27 cellular contexts compared by ENCODE assay signal in genomic region chr17:35891273-35891672, GRCh38. TPM values are rescaled to one million over a fixed set of nuclear protein-coding genes. Genes with fewer than 3 reads are reported as not detected.
A peak's percentile ranks its signal among the peaks of the same experiment; 100 is the strongest.
DNase-seq lines count a peak whose midpoint lies in the region; ATAC-seq and TF ChIP-seq lines count a peak whose summit lies in the region.
"Had no signal": no experiment of that assay in that cellular context is flagged by ENCODE, and none has a peak within 500 bp of the region (broad histone marks: within the 10 kb centered on the region; RNA-seq: fewer than 3 reads in every experiment).

No MANE protein-coding gene starts in this region.

- H3K27me3 Mint-ChIP-seq in activated CD4-positive, alpha-beta T cell treated with anti-CD3 and anti-CD28 coated beads, Interleukin-2, amount 10 ng/mL, durations not matched to agents 24 days and 14 days = no peaks in the 10 kb centered on the region
- H3K27me3 Mint-ChIP-seq in activated naive CD8-positive, alpha-beta T cell treated with anti-CD3 and anti-CD28 coated beads, Interleukin-2, amount 50 U/mL, for 24 hours = no peaks in the 10 kb centered on the region
- H3K27me3 Mint-ChIP-seq in CD14-positive monocyte (ENCODE audit: low read depth in 3 of 3) = peaks cover 0 to 9% (median 5%) of the 10 kb centered on the region in 3 donors

- peaks cover 15% of the 10 kb centered on the region for H3K4me1 ChIP-seq in DND-41 (ENCODE audit: insufficient read depth, low read length)
- H3K4me1 ChIP-seq in spleen = peaks cover 0 to 62% (median 28%) of the 10 kb centered on the region in 6 donors
- H3K4me1 ChIP-seq: colonic mucosa, gastrocnemius medialis had no signal

- no peak for TF ChIP-seq POLR2A in spleen (IDR thresholded peaks at IDR 0.05)

- H3K79me2 ChIP-seq in DND-41 (ENCODE audit: insufficient read depth, low read length) = no peaks in the 10 kb centered on the region

- no peak for TF ChIP-seq CTCF in DND-41 (IDR thresholded peaks at IDR 0.05; ENCODE audit: borderline replicate concordance, extremely low read depth, low read length, poor library complexity, severe bottlenecking)
- TF ChIP-seq CTCF in spleen (IDR thresholded peaks at IDR 0.05 in 8 of 11, conservative IDR thresholded peaks at IDR 0.05 in 3 of 11) = no peak
- TF ChIP-seq CTCF in CD14-positive monocyte (IDR thresholded peaks at IDR 0.05) = no peak
- no peak for TF ChIP-seq CTCF in RWPE1 (conservative IDR thresholded peaks at IDR 0.05; ENCODE audit: low read depth)

- no peak overlapping the region for H3K9ac ChIP-seq in DND-41 (ENCODE audit: low read depth, low read length)

- no peaks in the 10 kb centered on the region for H3K36me3 ChIP-seq in DND-41 (ENCODE audit: insufficient read depth, low read length)
- no peaks in the 10 kb centered on the region for H3K36me3 ChIP-seq in spleen
- H3K36me3 ChIP-seq: colonic mucosa, esophagus squamous epithelium, gastrocnemius medialis had no signal

- H3K9me3 ChIP-seq in DND-41 (ENCODE audit: insufficient read depth, low read length, severe bottlenecking) (no peaks in the 10 kb centered on the region), spleen (no peaks in the 10 kb centered on the region)
- H3K9me3 ChIP-seq: A549, colonic mucosa, esophagus squamous epithelium, gastrocnemius medialis had no signal

- H3K4me1 Mint-ChIP-seq in activated CD4-positive, alpha-beta T cell treated with anti-CD3 and anti-CD28 coated beads, Interleukin-2, amount 10 ng/mL, durations not matched to agents 24 days and 14 days = peaks cover 59% of the 10 kb centered on the region
- H3K4me1 Mint-ChIP-seq in activated naive CD8-positive, alpha-beta T cell treated with anti-CD3 and anti-CD28 coated beads, Interleukin-2, amount 50 U/mL, for 24 hours = peaks cover 66% of the 10 kb centered on the region
- H3K4me1 Mint-ChIP-seq in CD14-positive monocyte = peaks cover 39% of the 10 kb centered on the region

- H3K36me3 Mint-ChIP-seq in activated CD4-positive, alpha-beta T cell treated with anti-CD3 and anti-CD28 coated beads, Interleukin-2, amount 10 ng/mL, durations not matched to agents 24 days and 14 days (ENCODE audit: low read depth) = peaks cover 3% of the 10 kb centered on the region
- no peaks in the 10 kb centered on the region for H3K36me3 Mint-ChIP-seq in activated naive CD8-positive, alpha-beta T cell treated with anti-CD3 and anti-CD28 coated beads, Interleukin-2, amount 50 U/mL, for 24 hours (ENCODE audit: low read depth)
- H3K36me3 Mint-ChIP-seq in CD14-positive monocyte = no peaks in the 10 kb centered on the region

- 80 to 88% (median 83%) methylated on average over 4 of the region's 4 CpGs for WGBS in spleen, 5 donors

- POLR2A ChIA-PET in RWPE1 (lab: Yijun Ruan, JAX; ENCODE audit: low non-redundant PET) = no interaction called here

- no peak for DNase-seq in activated CD4-positive, alpha-beta T cell treated with anti-CD3 and anti-CD28 coated beads, Interleukin-2, amount 10 ng/mL, durations not matched to agents 24 days and 14 days
- no peak for DNase-seq in activated CD4-positive, alpha-beta T cell treated with anti-CD3 and anti-CD28 coated beads, Interleukin-2, amount 50 U/mL, for 48 hours
- DNase-seq in DND-41 (peak; percentile 55), spleen (no peak), CD14-positive monocyte (ENCODE audit: low spot score) (no peak), RWPE1 (ENCODE audit: low spot score) (no peak), NCI-H526 treated with DMSO at 0.1 percent for 48 hours (lab: John Stamatoyannopoulos, UW) (no peak)
- DNase-seq in activated naive CD8-positive, alpha-beta T cell treated with anti-CD3 and anti-CD28 coated beads, Interleukin-2, amount 50 U/mL, for 24 hours = no peak
- DNase-seq: activated CD4-positive, CD25-positive, alpha-beta regulatory T cell treated with anti-CD3 and anti-CD28 coated beads, Interleukin-2, amount 50 U/mL, for 72 hours; esophagus squamous epithelium; hypothalamus; NCI-H2081 treated with DMSO at 0.1 percent for 48 hours; NCI-H446; OCI-M1; posterior cingulate gyrus; Right ventricle myocardium superior; stimulated activated CD4-positive, alpha-beta T cell treated with anti-CD3 and anti-CD28 coated beads, Interleukin-15, amount 100 ng/mL, for 24 hours had no signal

- H3K27me3 ChIP-seq in DND-41 (ENCODE audit: insufficient read depth, low read length, poor library complexity) = no peaks in the 10 kb centered on the region
- H3K27me3 ChIP-seq in spleen (replicated peaks in 1 of 7) = peaks cover 0 to 3% (median 0%) of the 10 kb centered on the region in 7 donors
- H3K27me3 ChIP-seq: colonic mucosa, esophagus squamous epithelium, gastrocnemius medialis had no signal

- H3K27ac Mint-ChIP-seq in activated CD4-positive, alpha-beta T cell treated with anti-CD3 and anti-CD28 coated beads, Interleukin-2, amount 10 ng/mL, durations not matched to agents 24 days and 14 days = peak overlapping the region; percentile 67
- H3K27ac Mint-ChIP-seq in activated naive CD8-positive, alpha-beta T cell treated with anti-CD3 and anti-CD28 coated beads, Interleukin-2, amount 50 U/mL, for 24 hours = peak overlapping the region; percentile 80
- H3K27ac Mint-ChIP-seq in CD14-positive monocyte = no peak overlapping the region
- H3K27ac Mint-ChIP-seq: GM23338 had no signal

- ATAC-seq in DND-41 (ENCODE audit: insufficient read depth, low read depth) = peak; percentile 75
- no peak for ATAC-seq in activated naive CD8-positive, alpha-beta T cell treated with anti-CD3 and anti-CD28 coated beads, Interleukin-2, amount 50 U/mL, for 24 hours
- ATAC-seq: A549, gastrocnemius medialis had no signal

- H2AFZ ChIP-seq in DND-41 (ENCODE audit: low read depth, low read length) = no peak overlapping the region
- H2AFZ ChIP-seq: GM23338 had no signal

- no peak overlapping the region for H3K4me2 ChIP-seq in DND-41 (ENCODE audit: insufficient read depth, low read length)
- H3K4me2 ChIP-seq: A549, GM23338 had no signal

- intact Hi-C loops in activated CD4-positive, alpha-beta T cell treated with anti-CD3 and anti-CD28 coated beads, Interleukin-2, amount 10 ng/mL, durations not matched to agents 24 days and 14 days (cut with micrococcal nuclease) = loop anchor here (10.0 kb wide), 1 partner anchor 184 kb away; no protein-coding TSS in a partner anchor
- intact Hi-C loops in spleen (cut with DNase I; ENCODE audit: low total_unique reads) (no loop called here), CD14-positive monocyte (cut with micrococcal nuclease) (no loop called here)

- H3K4me3 ChIP-seq in DND-41 (ENCODE audit: low read depth in 1 of 2, low read length in 2 of 2) (no peak overlapping the region), spleen (no peak overlapping the region)
- H3K4me3 ChIP-seq: A549, colonic mucosa, esophagus squamous epithelium, gastrocnemius medialis, GM23338 had no signal

- CTCF ChIA-PET in RWPE1 (lab: Yijun Ruan, JAX) = no interaction called here

- no peaks in the 10 kb centered on the region for H4K20me1 ChIP-seq in DND-41 (ENCODE audit: insufficient read depth, low read length)

- H3K27ac ChIP-seq in DND-41 (ENCODE audit: low read length) (peak overlapping the region; percentile 41), spleen (peak overlapping the region in 6 of 8 donors; percentile 22 to 81 (median 60)), RWPE1 (no peak overlapping the region)
- H3K27ac ChIP-seq: A549, colonic mucosa, esophagus squamous epithelium, gastrocnemius medialis had no signal

- peak overlapping the region; percentile 18 for H3K4me3 Mint-ChIP-seq in activated CD4-positive, alpha-beta T cell treated with anti-CD3 and anti-CD28 coated beads, Interleukin-2, amount 10 ng/mL, durations not matched to agents 24 days and 14 days
- H3K4me3 Mint-ChIP-seq in activated naive CD8-positive, alpha-beta T cell treated with anti-CD3 and anti-CD28 coated beads, Interleukin-2, amount 50 U/mL, for 24 hours = no peak overlapping the region
- H3K4me3 Mint-ChIP-seq in CD14-positive monocyte = no peak overlapping the region
- H3K4me3 Mint-ChIP-seq: GM23338, IgD-negative memory B cell had no signal

- H3K9me3 Mint-ChIP-seq in activated CD4-positive, alpha-beta T cell treated with anti-CD3 and anti-CD28 coated beads, Interleukin-2, amount 10 ng/mL, durations not matched to agents 24 days and 14 days = peaks cover 4% of the 10 kb centered on the region
- H3K9me3 Mint-ChIP-seq in activated naive CD8-positive, alpha-beta T cell treated with anti-CD3 and anti-CD28 coated beads, Interleukin-2, amount 50 U/mL, for 24 hours = no peaks in the 10 kb centered on the region
- no peaks in the 10 kb centered on the region for H3K9me3 Mint-ChIP-seq in CD14-positive monocyte
- H3K9me3 Mint-ChIP-seq: GM23338, IgD-negative memory B cell had no signal

RNA-seq across cellular contexts. Expression of gene CCL5, which starts 11.1 kb away (rescaled TPM):
- 19.6 and 20.7 TPM in 2 replicates for total RNA-seq in activated CD4-positive, alpha-beta T cell treated with anti-CD3 and anti-CD28 coated beads, Interleukin-2, amount 10 ng/mL, durations not matched to agents 24 days and 14 days
- 10 to 100 TPM; 53.8 to 93.2 (median 83.4) TPM for total RNA-seq in spleen
- 10 to 100 TPM; 26.0 to 30.9 (median 29.7) TPM for polyA plus RNA-seq in spleen
- 1 to 10 TPM; 2.8 to 6.8 TPM for polyA plus RNA-seq in CD14-positive monocyte
- total RNA-seq: bronchial epithelial cell, GM23338, MCF 10A had no signal
- polyA plus RNA-seq: GM23338 had no signal

RNA-seq across cellular contexts. Expression of gene HEATR9, which starts 22.6 kb away (rescaled TPM):
- total RNA-seq in activated CD4-positive, alpha-beta T cell treated with anti-CD3 and anti-CD28 coated beads, Interleukin-2, amount 10 ng/mL, durations not matched to agents 24 days and 14 days = 0.14 TPM in 1 of 2 replicates, not detected in the other
- total RNA-seq in spleen = under 1 TPM; 0.28 to 0.92 (median 0.52) TPM
- under 1 TPM; 0.05 to 0.32 (median 0.11) TPM for polyA plus RNA-seq in spleen
- polyA plus RNA-seq in CD14-positive monocyte = not detected
- total RNA-seq: bronchial epithelial cell, colonic mucosa, gastrocnemius medialis, GM23338, MCF 10A, Right ventricle myocardium superior had no signal
- polyA plus RNA-seq: A549, GM23338, IgD-negative memory B cell, liver had no signal

RNA-seq across cellular contexts. Expression of gene RDM1, which starts 39.3 kb away (rescaled TPM):
- total RNA-seq in activated CD4-positive, alpha-beta T cell treated with anti-CD3 and anti-CD28 coated beads, Interleukin-2, amount 10 ng/mL, durations not matched to agents 24 days and 14 days = 2.6 and 2.9 TPM in 2 replicates
- total RNA-seq in spleen = under 1 TPM in 2 of 7 donors, not detected in 5; 0.52 to 0.82 TPM
- 1 to 10 TPM in 1 of 3 donors, under 1 TPM in 2; 0.48 to 2.3 (median 0.52) TPM for polyA plus RNA-seq in spleen
- not detected for polyA plus RNA-seq in CD14-positive monocyte
- total RNA-seq: bronchial epithelial cell, gastrocnemius medialis, mononuclear cell, Right ventricle myocardium superior, sciatic nerve had no signal
- polyA plus RNA-seq: IgD-negative memory B cell had no signal

RNA-seq across cellular contexts. Expression of gene LYZL6, which starts 52.2 kb away (rescaled TPM):
- total RNA-seq in activated CD4-positive, alpha-beta T cell treated with anti-CD3 and anti-CD28 coated beads, Interleukin-2, amount 10 ng/mL, durations not matched to agents 24 days and 14 days = not detected in 2 replicates
- total RNA-seq in spleen = not detected
- not detected for polyA plus RNA-seq in spleen
- polyA plus RNA-seq in CD14-positive monocyte = not detected
- total RNA-seq: bronchial epithelial cell, colonic mucosa, esophagus squamous epithelium, gastrocnemius medialis, GM23338, liver, MCF 10A, mononuclear cell, Right ventricle myocardium superior, sciatic nerve had no signal
- polyA plus RNA-seq: A549, GM23338, IgD-negative memory B cell, liver had no signal

Comparison
In these comparisons a context has a peak if more than half of its experiments do, and no peak if none do; other contexts are left out.
1. H3K27ac Mint-ChIP-seq: peak in activated CD4-positive, alpha-beta T cell treated with anti-CD3 and anti-CD28 coated beads, Interleukin-2, amount 10 ng/mL, durations not matched to agents 24 days and 14 days (single experiment) and activated naive CD8-positive, alpha-beta T cell treated with anti-CD3 and anti-CD28 coated beads, Interleukin-2, amount 50 U/mL, for 24 hours (single experiment); none in CD14-positive monocyte (0 of 7).